Comparison of ENCODE assay signal across 8 cellular contexts in genomic region chr11:102279641-102280170, GRCh38. TPM values are rescaled to one million over a fixed set of nuclear protein-coding genes. Genes with fewer than 3 reads are reported as not detected.
DNase-seq lines count a peak whose midpoint lies in the region; ATAC-seq and TF ChIP-seq lines count a peak whose summit lies in the region.

No MANE protein-coding gene starts in this region.

- BruUV-seq in Panc1 (replicated peaks; lab: Mats Ljungman, UMichigan), result no TSS peak

- H3K27ac ChIP-seq in Panc1 (ENCODE audit: low read length) (peak overlapping the region; percentile 52), stomach (peak overlapping the region; percentile 36 to 79 (median 60))

- H3K27ac Mint-ChIP-seq in activated T-cell treated with anti-CD3 and anti-CD28 coated beads, Interleukin-2, amount 50 U/mL, for 72 hours, result no peak overlapping the region
- H3K27ac Mint-ChIP-seq in activated T-cell treated with anti-CD3 and anti-CD28 coated beads, Interleukin-2, amount 50 U/mL, for 24 hours, result no peak overlapping the region

- H3K9me3 ChIP-seq in Panc1 (ENCODE audit: control insufficient read depth, insufficient read depth, low read depth, low read length) (no peaks in the 10 kb centered on the region), stomach (no peaks in the 10 kb centered on the region)

- TF ChIP-seq POLR2A in stomach (IDR thresholded peaks at IDR 0.05), result no peak

- peaks cover 11% of the 10 kb centered on the region for H3K4me1 ChIP-seq in Panc1 (ENCODE audit: control insufficient read depth, insufficient read depth, low read length)
- H3K4me1 ChIP-seq in stomach, result peaks cover 5 to 31% (median 24%) of the 10 kb centered on the region in 4 donors

- TF ChIP-seq CTCF in Panc1 (IDR thresholded peaks at IDR 0.05), result peak; percentile 54
- TF ChIP-seq CTCF in stomach (IDR thresholded peaks at IDR 0.05), result peak in 2 of 7 experiments; percentile 9 to 20

- peaks cover 15% of the 10 kb centered on the region for H3K4me1 Mint-ChIP-seq in activated T-cell treated with anti-CD3 and anti-CD28 coated beads, Interleukin-2, amount 50 U/mL, for 72 hours (ENCODE audit: low read depth)
- H3K4me1 Mint-ChIP-seq in activated T-cell treated with anti-CD3 and anti-CD28 coated beads, Interleukin-2, amount 50 U/mL, for 24 hours (ENCODE audit: low read depth), result peaks cover 12% of the 10 kb centered on the region

- in situ Hi-C loops in Panc1 (cut with HindIII; ENCODE audit: low pct_unique_long_range_greater_than_20kb, low sequenced_read_pairs), result loop anchor here (5.0 kb wide), 1 partner anchor 43 kb away; no protein-coding TSS in a partner anchor

- POLR2A ChIA-PET in Panc1 (lab: Charles Lee), result no interaction called here

- H3K36me3 ChIP-seq in Panc1 (ENCODE audit: control insufficient read depth, insufficient read depth, low read length) (no peaks in the 10 kb centered on the region), stomach (no peaks in the 10 kb centered on the region)

- peak overlapping the region; percentile 19 to 23 for H3K4me3 Mint-ChIP-seq in activated T-cell treated with anti-CD3 and anti-CD28 coated beads, Interleukin-2, amount 50 U/mL, for 72 hours
- H3K4me3 Mint-ChIP-seq in activated T-cell treated with anti-CD3 and anti-CD28 coated beads, Interleukin-2, amount 50 U/mL, for 24 hours, result no peak overlapping the region

- no peaks in the 10 kb centered on the region for H3K9me3 Mint-ChIP-seq in activated T-cell treated with anti-CD3 and anti-CD28 coated beads, Interleukin-2, amount 50 U/mL, for 72 hours
- H3K9me3 Mint-ChIP-seq in activated T-cell treated with anti-CD3 and anti-CD28 coated beads, Interleukin-2, amount 50 U/mL, for 24 hours, result no peaks in the 10 kb centered on the region

- H3K27me3 ChIP-seq in Panc1 (ENCODE audit: control insufficient read depth, insufficient read depth, low read length), result no peaks in the 10 kb centered on the region
- no peaks in the 10 kb centered on the region for H3K27me3 ChIP-seq in stomach

- no peak for DNase-seq in activated T-cell treated with anti-CD3 and anti-CD28 coated beads, Interleukin-2, amount 50 U/mL, for 72 hours
- no peak for DNase-seq in activated T-cell treated with anti-CD3 and anti-CD28 coated beads, Interleukin-2, amount 50 U/mL, for 24 hours
- no peak for DNase-seq in Panc1 (ENCODE audit: low read depth, low spot score)
- no peak for DNase-seq in left ventricle myocardium superior
- no peak for DNase-seq in stomach
- DNase-seq in SKM-1 (lab: John Stamatoyannopoulos, UW; ENCODE audit: unreplicated experiment), result no peak
- DNase-seq in iPS-NIHi11 (ENCODE audit: low spot score), result no peak

- no peak for TF ChIP-seq EP300 in stomach (IDR thresholded peaks at IDR 0.05)

- H3K27me3 Mint-ChIP-seq in activated T-cell treated with anti-CD3 and anti-CD28 coated beads, Interleukin-2, amount 50 U/mL, for 72 hours (ENCODE audit: low read depth), result no peaks in the 10 kb centered on the region
- peaks cover 6% of the 10 kb centered on the region for H3K27me3 Mint-ChIP-seq in activated T-cell treated with anti-CD3 and anti-CD28 coated beads, Interleukin-2, amount 50 U/mL, for 24 hours

- 7 to 20% (median 13%) methylated on average over 13 of the region's 13 CpGs for WGBS in stomach, 5 donors

- intact Hi-C loops in Panc1 (cut with micrococcal nuclease; ENCODE audit: unreplicated experiment) (no loop called here), left ventricle myocardium superior (cut with micrococcal nuclease) (no loop called here), stomach (cut with DNase I; ENCODE audit: low total_unique reads) (no loop called here)

- ATAC-seq in activated T-cell treated with anti-CD3 and anti-CD28 coated beads, Interleukin-2, amount 50 U/mL, for 72 hours (replicated peaks in 1 of 2), result peak; percentile 75 to 86
- ATAC-seq in HG02870 (IDR thresholded peaks at IDR 0.05; ENCODE audit: unreplicated experiment) (peak; percentile 99), Panc1 (peak; percentile 75), left ventricle myocardium superior (peak; percentile 42)

- H3K36me3 Mint-ChIP-seq in activated T-cell treated with anti-CD3 and anti-CD28 coated beads, Interleukin-2, amount 50 U/mL, for 72 hours (ENCODE audit: insufficient read depth in 2 of 2), result peaks cover 0 to 2% of the 10 kb centered on the region in 2 donors
- no peaks in the 10 kb centered on the region for H3K36me3 Mint-ChIP-seq in activated T-cell treated with anti-CD3 and anti-CD28 coated beads, Interleukin-2, amount 50 U/mL, for 24 hours (ENCODE audit: low read depth)

- H3K4me3 ChIP-seq in Panc1 (ENCODE audit: low read depth in 2 of 2, low read length in 2 of 2) (peak overlapping the region; percentile 14 to 41), stomach (peak overlapping the region in 2 of 4 donors; percentile 7 to 26)

- CTCF ChIA-PET in Panc1 (lab: Charles Lee), result interaction anchor here (0.9 to 2.0 kb wide), 3 partner anchors 11 to 26 kb away, joined by 3 to 7 read pairs (median 4); no protein-coding TSS in a partner anchor

RNA-seq across cellular contexts. Expression of gene BIRC3, which starts 37.6 kb away (rescaled TPM):
- total RNA-seq in activated T-cell treated with anti-CD3 and anti-CD28 coated beads, Interleukin-2, amount 50 U/mL, for 72 hours, result 100 to 1,000 TPM; 123 to 155 TPM
- total RNA-seq in Panc1 (2021; ENCODE audit: unreplicated experiment), result 65.4 TPM
- 29.2 TPM for polyA plus RNA-seq in Panc1 (2012; ENCODE audit: insufficient read length)
- 8.2 TPM for total RNA-seq in left ventricle myocardium superior
- total RNA-seq in stomach, result 100 to 1,000 TPM in 1 of 5 donors, 10 to 100 TPM in 3, under 1 TPM in 1; 0.58 to 137 (median 33.4) TPM
- 10 to 100 TPM; 43.3 to 78.1 (median 46.4) TPM for polyA plus RNA-seq in stomach

Comparison
In these comparisons a context has a peak if more than half of its experiments do, and no peak if none do; other contexts are left out.
1. ATAC-seq: peak in every context shown above with its lines; median percentile 99 in HG02870; 80 in activated T-cell treated with anti-CD3 and anti-CD28 coated beads, Interleukin-2, amount 50 U/mL, for 72 hours; 75 in Panc1; 42 in left ventricle myocardium superior.